ENCODE assay signal across 17 cellular contexts in genomic region chr2:170255971-170256370, GRCh38.
DNase-seq lines count a peak whose midpoint lies in the region; ATAC-seq, FAIRE-seq and TF ChIP-seq lines count a peak whose summit lies in the region.
"Had no signal": no experiment of that assay in that cellular context is flagged by ENCODE, and none has a peak within 500 bp of the region (broad histone marks: within the 10 kb centered on the region; RNA-seq: fewer than 3 reads in every experiment).

No MANE protein-coding gene starts in this region.

- H3K36me3 ChIP-seq in astrocyte (ENCODE audit: insufficient read depth, low read length) = no peaks in the 10 kb centered on the region
- H3K36me3 ChIP-seq: BLaER1 treated with 17β-estradiol and CSF1 and Interleukin-3, amounts not matched to agents 10 nM and 100 nM; colonic mucosa; uterus had no signal

- H2AFZ ChIP-seq in astrocyte (ENCODE audit: low read depth, low read length) = no peak overlapping the region

- FAIRE-seq in astrocyte (lab: Jason Lieb, UNC) = no peak
- FAIRE-seq: D721Med, HepG2 had no signal

- peaks cover 2% of the 10 kb centered on the region for H3K27me3 Mint-ChIP-seq in astrocyte (ENCODE audit: low read depth, unreplicated experiment)

- H3K36me3 Mint-ChIP-seq in astrocyte (ENCODE audit: low read depth, unreplicated experiment) = no peaks in the 10 kb centered on the region

- no peaks in the 10 kb centered on the region for H3K9me3 ChIP-seq in astrocyte (ENCODE audit: insufficient read depth, low read depth, low read length)
- H3K9me3 ChIP-seq: colonic mucosa, uterus had no signal

- H3K27ac ChIP-seq in astrocyte (ENCODE audit: low read depth, low read length) = no peak overlapping the region
- H3K27ac ChIP-seq: BLaER1 treated with 17β-estradiol and CSF1 and Interleukin-3, amounts not matched to agents 10 nM and 100 nM; colonic mucosa; uterus had no signal

- no peaks in the 10 kb centered on the region for H4K20me1 ChIP-seq in astrocyte (ENCODE audit: insufficient read depth, low read length)
- H4K20me1 ChIP-seq: BLaER1 treated with 17β-estradiol and CSF1 and Interleukin-3, amounts not matched to agents 10 nM and 100 nM had no signal

- H3K4me2 ChIP-seq in astrocyte (ENCODE audit: low read length) = no peak overlapping the region

- in situ Hi-C loops in GM13976 (cut with MboI; ENCODE audit: low sequenced_read_pairs, unreplicated experiment) = no loop called here

- H3K9ac ChIP-seq in astrocyte (ENCODE audit: low read length) = no peak overlapping the region
- H3K9ac ChIP-seq: BLaER1 treated with 17β-estradiol and CSF1 and Interleukin-3, amounts not matched to agents 10 nM and 100 nM had no signal

- H3K79me2 ChIP-seq in astrocyte (ENCODE audit: insufficient read depth, low read length) = no peaks in the 10 kb centered on the region

- no peaks in the 10 kb centered on the region for H3K4me1 ChIP-seq in astrocyte (ENCODE audit: insufficient read depth, low read length)
- H3K4me1 ChIP-seq: colonic mucosa, uterus had no signal

- no peak overlapping the region for H3K4me3 Mint-ChIP-seq in astrocyte (ENCODE audit: unreplicated experiment)

- H3K9me3 Mint-ChIP-seq in astrocyte (ENCODE audit: unreplicated experiment) = peaks cover 4% of the 10 kb centered on the region

- peak overlapping the region; percentile 24 for H3K27ac Mint-ChIP-seq in astrocyte (ENCODE audit: unreplicated experiment)

- H3K27me3 ChIP-seq in astrocyte (ENCODE audit: insufficient read depth, low read length) = no peaks in the 10 kb centered on the region
- H3K27me3 ChIP-seq: BLaER1 treated with 17β-estradiol and CSF1 and Interleukin-3, amounts not matched to agents 10 nM and 100 nM; colonic mucosa; uterus had no signal

- DNase-seq in GM04504 (ENCODE audit: low read depth) (peak; percentile 5), astrocyte (ENCODE audit: low read depth) (peak; percentile 67), fibroblast of the aortic adventitia (ENCODE audit: low read depth) (peak; percentile 61), stromal cell of bone marrow (ENCODE audit: low read depth) (peak; percentile 6), GM13976 (ENCODE audit: low spot score) (no peak), activated gamma-delta T cell (lab: John Stamatoyannopoulos, UW) (no peak)
- DNase-seq: activated CD4-positive, CD25-positive, alpha-beta regulatory T cell treated with anti-CD3 and anti-CD28 coated beads, Interleukin-2, amount 50 U/mL, for 72 hours; activated effector memory CD4-positive, alpha-beta T cell treated with anti-CD3 and anti-CD28 coated beads, Interleukin-2, amount 50 U/mL, for 16 hours; colonic mucosa; GDM1; stimulated activated CD4-positive, alpha-beta T cell treated with anti-CD3 and anti-CD28 coated beads, Interleukin-4, amount 100 ng/mL, for 1 hour; T1000; uterus had no signal

- peaks cover 22% of the 10 kb centered on the region for H3K4me1 Mint-ChIP-seq in astrocyte (ENCODE audit: low read depth, unreplicated experiment)

- ATAC-seq in HG03342 (IDR thresholded peaks at IDR 0.05; ENCODE audit: unreplicated experiment) = no peak
- ATAC-seq: HepG2 had no signal

- H3K4me3 ChIP-seq in astrocyte (ENCODE audit: insufficient read depth, low read depth, low read length) (no peak overlapping the region), fibroblast of the aortic adventitia (ENCODE audit: low read depth, low read length) (no peak overlapping the region)
- H3K4me3 ChIP-seq: BLaER1 treated with 17β-estradiol and CSF1 and Interleukin-3, amounts not matched to agents 10 nM and 100 nM; colonic mucosa; uterus had no signal

- TF ChIP-seq CTCF in astrocyte (IDR thresholded peaks at IDR 0.05; ENCODE audit: insufficient read depth, low read depth, low read length) (no peak), fibroblast of the aortic adventitia (IDR thresholded peaks at IDR 0.05; ENCODE audit: insufficient read depth, low read length) (no peak), GM13976 (IDR thresholded peaks at IDR 0.05; ENCODE audit: borderline replicate concordance, control extremely low read depth, extremely low read depth, insufficient read depth, missing control alignments) (no peak)

Comparison
In these comparisons a context has a peak if more than half of its experiments do, and no peak if none do; other contexts are left out.
1. DNase-seq: peak in GM04504 (single experiment), astrocyte (single experiment), fibroblast of the aortic adventitia (single experiment) and stromal cell of bone marrow (single experiment); none in GM13976 (single experiment) and activated gamma-delta T cell (single experiment).